ENCODE assay signal across 22 cellular contexts in genomic region chr2:9498210-9498609, GRCh38. TPM values are rescaled to one million over a fixed set of nuclear protein-coding genes. Genes with fewer than 3 reads are reported as not detected.
A peak's percentile ranks its signal among the peaks of the same experiment; 100 is the strongest.
DNase-seq lines count a peak whose midpoint lies in the region; ATAC-seq lines count a peak whose summit lies in the region.
"Had no signal": no experiment of that assay in that cellular context is flagged by ENCODE, and none has a peak within 500 bp of the region (broad histone marks: within the 10 kb centered on the region; RNA-seq: fewer than 3 reads in every experiment).

No MANE protein-coding gene starts in this region.

- DNase-seq in activated CD4-positive, alpha-beta memory T cell treated with anti-CD3 and anti-CD28 coated beads for 36 hours: no peak
- no peak for DNase-seq in activated CD4-positive, alpha-beta memory T cell treated with anti-CD3 and anti-CD28 coated beads, Interleukin-2, amount 10 ng/mL, durations not matched to agents 7 days and 5 days
- DNase-seq in adipocyte (ENCODE audit: low read depth) (peak; percentile 19), immature natural killer cell (no peak), stromal cell of bone marrow (ENCODE audit: low read depth) (peak; percentile 31), NCI-H2196 treated with DMSO at 0.1 percent for 48 hours (lab: John Stamatoyannopoulos, UW; ENCODE audit: unreplicated experiment) (no peak), SW 1271 (lab: John Stamatoyannopoulos, UW) (no peak)
- DNase-seq: 8988T; activated CD4-positive, alpha-beta T cell treated with anti-CD3 and anti-CD28 coated beads, Interleukin-2, amount 50 U/mL, for 1 hour; activated T-cell treated with anti-CD3 and anti-CD28 coated beads, Interleukin-2, amount 50 U/mL, for 4 hours; caudate nucleus; DMS 273 treated with DMSO at 0.1 percent for 48 hours; GDM1; NCI-H1417 treated with DMSO at 0.1 percent for 48 hours; NCI-H526 treated with DMSO at 0.1 percent for 48 hours; stimulated activated CD4-positive, alpha-beta T cell treated with anti-CD3 and anti-CD28 coated beads, Interleukin-2, amount 100 ng/mL, for 48 hours; stomach; T-cell had no signal

- peaks cover 86% of the 10 kb centered on the region for H3K36me3 ChIP-seq in adipocyte (ENCODE audit: control insufficient read depth, insufficient read depth, low read length, severe bottlenecking)

- H3K9ac ChIP-seq in adipocyte (ENCODE audit: low read length): no peak overlapping the region
- H3K9ac ChIP-seq: BLaER1 had no signal

- H3K27me3 ChIP-seq in adipocyte (replicated peaks; ENCODE audit: control insufficient read depth, insufficient read depth, low read length): no peaks in the 10 kb centered on the region
- H3K27me3 ChIP-seq: BLaER1, stomach had no signal

- CTCF ChIA-PET in activated CD4-positive, alpha-beta memory T cell treated with anti-CD3 and anti-CD28 coated beads for 36 hours (lab: Charles Lee): interaction anchor here (1.1 kb wide), 1 partner anchor 24 kb away, joined by 3 read pairs; the partner anchor contains the start of gene IAH1
- CTCF ChIA-PET in activated CD4-positive, alpha-beta memory T cell treated with anti-CD3 and anti-CD28 coated beads, Interleukin-2, amount 10 ng/mL, durations not matched to agents 7 days and 5 days (lab: Charles Lee): no interaction called here

- peaks cover 33% of the 10 kb centered on the region for H3K36me3 Mint-ChIP-seq in activated CD4-positive, alpha-beta memory T cell treated with anti-CD3 and anti-CD28 coated beads for 36 hours
- H3K36me3 Mint-ChIP-seq in activated CD4-positive, alpha-beta memory T cell treated with anti-CD3 and anti-CD28 coated beads, Interleukin-2, amount 10 ng/mL, durations not matched to agents 7 days and 5 days (ENCODE audit: low read depth): peaks cover 64% of the 10 kb centered on the region
- peaks cover 15 to 27% (median 23%) of the 10 kb centered on the region in 3 donors for H3K36me3 Mint-ChIP-seq in immature natural killer cell

- H3K9me3 ChIP-seq in adipocyte (ENCODE audit: control insufficient read depth, low read length): no peaks in the 10 kb centered on the region
- H3K9me3 ChIP-seq: BLaER1, stomach had no signal

- no peaks in the 10 kb centered on the region for H3K27me3 Mint-ChIP-seq in activated CD4-positive, alpha-beta memory T cell treated with anti-CD3 and anti-CD28 coated beads for 36 hours
- H3K27me3 Mint-ChIP-seq in activated CD4-positive, alpha-beta memory T cell treated with anti-CD3 and anti-CD28 coated beads, Interleukin-2, amount 10 ng/mL, durations not matched to agents 7 days and 5 days: no peaks in the 10 kb centered on the region
- H3K27me3 Mint-ChIP-seq in immature natural killer cell (ENCODE audit: low read depth in 3 of 3): peaks cover 0 to 3% (median 0%) of the 10 kb centered on the region in 3 donors
- H3K27me3 Mint-ChIP-seq: T-cell had no signal

- POLR2A ChIA-PET in activated CD4-positive, alpha-beta memory T cell treated with anti-CD3 and anti-CD28 coated beads for 36 hours (lab: Charles Lee): interaction anchor here (0.9 kb wide), 1 partner anchor 8 kb away, joined by 3 read pairs; no protein-coding TSS in a partner anchor
- POLR2A ChIA-PET in activated CD4-positive, alpha-beta memory T cell treated with anti-CD3 and anti-CD28 coated beads, Interleukin-2, amount 10 ng/mL, durations not matched to agents 7 days and 5 days (lab: Charles Lee): interaction anchor here (1.3 kb wide), 1 partner anchor 8 kb away, joined by 7 read pairs; no protein-coding TSS in a partner anchor

- peaks cover 36% of the 10 kb centered on the region for H3K4me1 Mint-ChIP-seq in activated CD4-positive, alpha-beta memory T cell treated with anti-CD3 and anti-CD28 coated beads for 36 hours (ENCODE audit: low read depth)
- H3K4me1 Mint-ChIP-seq in activated CD4-positive, alpha-beta memory T cell treated with anti-CD3 and anti-CD28 coated beads, Interleukin-2, amount 10 ng/mL, durations not matched to agents 7 days and 5 days: peaks cover 24% of the 10 kb centered on the region
- peaks cover 0 to 9% of the 10 kb centered on the region in 2 donors for H3K4me1 Mint-ChIP-seq in immature natural killer cell

- H3K9me3 Mint-ChIP-seq in activated CD4-positive, alpha-beta memory T cell treated with anti-CD3 and anti-CD28 coated beads for 36 hours: no peaks in the 10 kb centered on the region
- H3K9me3 Mint-ChIP-seq in activated CD4-positive, alpha-beta memory T cell treated with anti-CD3 and anti-CD28 coated beads, Interleukin-2, amount 10 ng/mL, durations not matched to agents 7 days and 5 days: no peaks in the 10 kb centered on the region
- no peaks in the 10 kb centered on the region for H3K9me3 Mint-ChIP-seq in immature natural killer cell
- H3K9me3 Mint-ChIP-seq: activated T-cell treated with anti-CD3 and anti-CD28 coated beads, Interleukin-2, amount 50 U/mL, for 4 hours; T-cell had no signal

- peaks cover 14% of the 10 kb centered on the region for H3K4me1 ChIP-seq in adipocyte (ENCODE audit: control insufficient read depth, insufficient read depth, low read length)
- H3K4me1 ChIP-seq: BLaER1 had no signal

- intact Hi-C loops in activated CD4-positive, alpha-beta memory T cell treated with anti-CD3 and anti-CD28 coated beads for 36 hours (cut with micrococcal nuclease): no loop called here

- H3K4me3 Mint-ChIP-seq in activated CD4-positive, alpha-beta memory T cell treated with anti-CD3 and anti-CD28 coated beads for 36 hours: no peak overlapping the region
- no peak overlapping the region for H3K4me3 Mint-ChIP-seq in activated CD4-positive, alpha-beta memory T cell treated with anti-CD3 and anti-CD28 coated beads, Interleukin-2, amount 10 ng/mL, durations not matched to agents 7 days and 5 days
- H3K4me3 Mint-ChIP-seq in immature natural killer cell: no peak overlapping the region
- H3K4me3 Mint-ChIP-seq: activated T-cell treated with anti-CD3 and anti-CD28 coated beads, Interleukin-2, amount 50 U/mL, for 4 hours; T-cell had no signal

- H3K27ac Mint-ChIP-seq in activated CD4-positive, alpha-beta memory T cell treated with anti-CD3 and anti-CD28 coated beads for 36 hours: peak overlapping the region; percentile 29
- H3K27ac Mint-ChIP-seq in activated CD4-positive, alpha-beta memory T cell treated with anti-CD3 and anti-CD28 coated beads, Interleukin-2, amount 10 ng/mL, durations not matched to agents 7 days and 5 days: no peak overlapping the region
- peak overlapping the region in 4 of 6 donors; percentile 53 to 81 (median 68) for H3K27ac Mint-ChIP-seq in immature natural killer cell

- ATAC-seq in HG02610 (IDR thresholded peaks at IDR 0.05; ENCODE audit: unreplicated experiment): no peak
- ATAC-seq: activated T-cell treated with anti-CD3 and anti-CD28 coated beads, Interleukin-2, amount 50 U/mL, for 4 hours; Right ventricle myocardium inferior; T-cell had no signal

- H3K4me3 ChIP-seq in adipocyte (ENCODE audit: low read length): no peak overlapping the region
- H3K4me3 ChIP-seq: BLaER1, skin epidermis, stomach had no signal

RNA-seq across cellular contexts. Expression of gene IAH1, which starts 23.9 kb away (rescaled TPM):
- total RNA-seq in activated CD4-positive, alpha-beta memory T cell treated with anti-CD3 and anti-CD28 coated beads for 36 hours: 10 to 100 TPM; 83.3 to 87.1 TPM
- 10 to 100 TPM; 69.2 to 79.0 TPM for total RNA-seq in activated CD4-positive, alpha-beta memory T cell treated with anti-CD3 and anti-CD28 coated beads, Interleukin-2, amount 10 ng/mL, durations not matched to agents 7 days and 5 days
- polyA plus RNA-seq in immature natural killer cell: 10 to 100 TPM; 68.4 to 88.5 (median 85.4) TPM

RNA-seq across cellular contexts. Expression of gene ADAM17, which starts 57.4 kb away (rescaled TPM):
- 10 to 100 TPM; 24.0 to 24.7 TPM for total RNA-seq in activated CD4-positive, alpha-beta memory T cell treated with anti-CD3 and anti-CD28 coated beads for 36 hours
- total RNA-seq in activated CD4-positive, alpha-beta memory T cell treated with anti-CD3 and anti-CD28 coated beads, Interleukin-2, amount 10 ng/mL, durations not matched to agents 7 days and 5 days: 10 to 100 TPM; 28.9 to 31.0 TPM
- 10 to 100 TPM in 1 of 3 donors, 1 to 10 TPM in 2; 6.3 to 14.9 (median 8.0) TPM for polyA plus RNA-seq in immature natural killer cell

Comparison
In these comparisons a context has a peak if more than half of its experiments do, and no peak if none do; other contexts are left out.
1. DNase-seq: peak in adipocyte (single experiment) and stromal cell of bone marrow (single experiment); none in activated CD4-positive, alpha-beta memory T cell treated with anti-CD3 and anti-CD28 coated beads for 36 hours (single experiment), activated CD4-positive, alpha-beta memory T cell treated with anti-CD3 and anti-CD28 coated beads, Interleukin-2, amount 10 ng/mL, durations not matched to agents 7 days and 5 days (single experiment), immature natural killer cell (0 of 3), NCI-H2196 treated with DMSO at 0.1 percent for 48 hours (single experiment) and SW 1271 (0 of 2).